ENCODE assay signal across 8 cellular contexts in genomic region chr2:27095745-27096651, GRCh38. TPM values are rescaled to one million over a fixed set of nuclear protein-coding genes. Genes with fewer than 3 reads are reported as not detected.
DNase-seq lines count a peak whose midpoint lies in the region; ATAC-seq and TF ChIP-seq lines count a peak whose summit lies in the region.

No MANE protein-coding gene starts in this region.

- ATAC-seq in GM19467 (IDR thresholded peaks at IDR 0.05; ENCODE audit: unreplicated experiment): no peak

- H3K27me3 ChIP-seq in kidney epithelial cell (ENCODE audit: control insufficient read depth, insufficient read depth, low read length) (no peaks in the 10 kb centered on the region), spleen (replicated peaks in 1 of 7) (no peaks in the 10 kb centered on the region)

- no peaks in the 10 kb centered on the region for H3K9me3 ChIP-seq in SK-N-MC (ENCODE audit: low read depth, low read length)
- no peaks in the 10 kb centered on the region for H3K9me3 ChIP-seq in spleen

- H3K9ac ChIP-seq in SK-N-MC (ENCODE audit: insufficient read length): no peak overlapping the region

- TF ChIP-seq CTCF in cardiac fibroblast (IDR thresholded peaks at IDR 0.05; ENCODE audit: low read depth, low read length): no peak
- no peak for TF ChIP-seq CTCF in kidney epithelial cell (IDR thresholded peaks at IDR 0.05; ENCODE audit: insufficient read depth, low read length, poor library complexity, severe bottlenecking)
- TF ChIP-seq CTCF in spleen (IDR thresholded peaks at IDR 0.05 in 8 of 11, conservative IDR thresholded peaks at IDR 0.05 in 3 of 11): no peak

- WGBS in spleen, 5 donors: 26 to 57% (median 30%) methylated on average over 10 to 18 of the region's 18 CpGs

- in situ Hi-C loops in G401 (cut with HindIII; ENCODE audit: low sequenced_read_pairs): no loop called here

- H3K36me3 ChIP-seq in SK-N-MC (ENCODE audit: insufficient read depth, low read length) (no peaks in the 10 kb centered on the region), kidney epithelial cell (ENCODE audit: control insufficient read depth, insufficient read depth, low read length) (no peaks in the 10 kb centered on the region), spleen (peaks cover 0 to 3% (median 0%) of the 10 kb centered on the region in 6 donors)

- intact Hi-C loops in spleen (cut with DNase I; ENCODE audit: low total_unique reads): loop anchor here (5.0 kb wide), 2 partner anchors 96 to 181 kb away; partner anchors contain the start of gene DNAJC5G

- DNase-seq in G401 (ENCODE audit: low spot score) (peak; percentile 88), HUDEP-2 (lab: John Stamatoyannopoulos, UW; ENCODE audit: unreplicated experiment in 76 of 76) (peak in 57 of 76 experiments; percentile 7 to 72 (median 37)), SK-N-MC (ENCODE audit: low read depth, low spot score) (no peak), cardiac fibroblast (ENCODE audit: low read depth in 2 of 2) (peak; percentile 70 to 74), kidney epithelial cell (ENCODE audit: low read depth) (no peak), spleen (peak; percentile 86), NCI-H345 (lab: John Stamatoyannopoulos, UW) (no peak)

- TF ChIP-seq POLR2A in spleen (IDR thresholded peaks at IDR 0.05): no peak

- peak overlapping the region; percentile 46 for H3K4me3 ChIP-seq in SK-N-MC
- H3K4me3 ChIP-seq in cardiac fibroblast (replicated peaks in 1 of 2; ENCODE audit: low read depth in 2 of 2, low read length in 2 of 2): no peak overlapping the region
- peak overlapping the region; percentile 16 for H3K4me3 ChIP-seq in kidney epithelial cell (ENCODE audit: low read depth, low read length)
- peak overlapping the region in 7 of 8 donors; percentile 20 to 69 (median 36) for H3K4me3 ChIP-seq in spleen

- peaks cover 0 to 22% (median 14%) of the 10 kb centered on the region in 6 donors for H3K4me1 ChIP-seq in spleen

- H3K27ac ChIP-seq in SK-N-MC (0 out of 2 replicates have a peak overlapping the region, but pooled peaks have one; percentile 27), spleen (peak overlapping the region in 2 of 8 donors; percentile 37 to 54)

RNA-seq across cellular contexts. Expression of gene KHK, which starts 9.4 kb away (rescaled TPM):
- 2.4 and 7.3 TPM in 2 replicates for total RNA-seq in G401 (2014; rRNA removed; shearing (Covaris generic))
- 3.1 and 3.8 TPM in 2 replicates for total RNA-seq in kidney epithelial cell
- 1 to 10 TPM; 3.3 to 8.3 (median 3.6) TPM for total RNA-seq in spleen
- 1 to 10 TPM; 3.3 to 6.4 (median 4.4) TPM for polyA plus RNA-seq in spleen

RNA-seq across cellular contexts. Expression of gene EMILIN1, which starts 17.6 kb away (rescaled TPM):
- total RNA-seq in G401 (2014; rRNA removed; shearing (Covaris generic)): 2.3 and 3.9 TPM in 2 replicates
- 7.4 and 9.5 TPM in 2 replicates for total RNA-seq in kidney epithelial cell
- 100 to 1,000 TPM in 6 of 7 donors, 10 to 100 TPM in 1; 62.5 to 152 (median 112) TPM for total RNA-seq in spleen
- 10 to 100 TPM; 18.3 to 71.4 (median 40.7) TPM for polyA plus RNA-seq in spleen

RNA-seq across cellular contexts. Expression of gene CGREF1, which starts 22.9 kb away (rescaled TPM):
- 1.3 and 11.3 TPM in 2 replicates for total RNA-seq in G401 (2014; rRNA removed; shearing (Covaris generic))
- total RNA-seq in kidney epithelial cell: 1.8 and 2.5 TPM in 2 replicates
- total RNA-seq in spleen: under 1 TPM in 4 of 7 donors, not detected in 3; 0.27 to 0.82 (median 0.47) TPM
- under 1 TPM; 0.17 to 0.61 (median 0.42) TPM for polyA plus RNA-seq in spleen

RNA-seq across cellular contexts. Expression of gene OST4, which starts 24.5 kb away (rescaled TPM):
- 339 and 392 TPM in 2 replicates for total RNA-seq in G401 (2014; rRNA removed; shearing (Covaris generic))
- 237 and 272 TPM in 2 replicates for total RNA-seq in kidney epithelial cell
- 100 to 1,000 TPM; 197 to 292 (median 235) TPM for total RNA-seq in spleen
- 100 to 1,000 TPM; 418 to 556 (median 523) TPM for polyA plus RNA-seq in spleen

RNA-seq across cellular contexts. Expression of gene ABHD1, which starts 27.6 kb away (rescaled TPM):
- 0.43 TPM in 1 of 2 replicates, not detected in the other for total RNA-seq in G401 (2014; rRNA removed; shearing (Covaris generic))
- total RNA-seq in kidney epithelial cell (not detected in 2 replicates), spleen (1 to 10 TPM in 1 of 7 donors, under 1 TPM in 5, not detected in 1; 0.38 to 1.6 (median 0.58) TPM)
- under 1 TPM; 0.42 to 0.80 (median 0.71) TPM for polyA plus RNA-seq in spleen

Comparison
In these comparisons a context has a peak if more than half of its experiments do, and no peak if none do; other contexts are left out.
1. DNase-seq: peak in G401 (single experiment), HUDEP-2 (57 of 76), cardiac fibroblast (2 of 2) and spleen (single experiment); none in SK-N-MC (single experiment), kidney epithelial cell (single experiment) and NCI-H345 (single experiment).
2. H3K4me3 ChIP-seq: peak in SK-N-MC (single experiment), kidney epithelial cell (single experiment) and spleen (7 of 8); none in cardiac fibroblast (0 of 2).